ENCODE assay signal across 12 cellular contexts in the genomic region with DNA sequence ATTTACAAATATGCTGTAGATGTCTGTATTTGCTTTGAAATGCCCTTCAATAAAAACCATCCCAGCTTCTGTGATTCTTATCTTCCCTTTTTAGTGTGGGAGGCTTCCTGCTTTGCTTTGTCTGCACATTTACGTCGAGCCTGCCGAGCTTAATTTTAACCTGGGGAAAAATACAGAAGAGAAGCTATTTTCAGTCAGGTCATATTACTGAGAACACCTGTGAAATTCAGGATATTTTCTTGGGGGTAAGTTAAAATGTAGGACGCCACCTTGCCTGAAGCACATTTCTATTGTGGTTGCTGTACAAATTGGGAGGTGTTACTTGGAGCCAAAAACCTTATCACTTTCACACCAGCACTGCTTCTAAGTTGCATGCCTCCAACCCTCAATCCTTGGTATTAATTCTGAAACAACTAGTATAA. TPM values are rescaled to one million over a fixed set of nuclear protein-coding genes. Genes with fewer than 3 reads are reported as not detected.
A peak's percentile ranks its signal among the peaks of the same experiment; 100 is the strongest.
DNase-seq lines count a peak whose midpoint lies in the region; ATAC-seq and TF ChIP-seq lines count a peak whose summit lies in the region.
"Had no signal": no experiment of that assay in that cellular context is flagged by ENCODE, and none has a peak within 500 bp of the region (broad histone marks: within the 10 kb centered on the region; RNA-seq: fewer than 3 reads in every experiment).

No MANE protein-coding gene starts in this region.

- H3K4me1 ChIP-seq in CD8-positive, alpha-beta memory T cell (ENCODE audit: insufficient read depth, low read length), result peaks cover 35% of the 10 kb centered on the region
- H3K4me1 ChIP-seq in aorta (ENCODE audit: control insufficient read depth in 1 of 2, insufficient read depth in 2 of 2, low read length in 2 of 2) (no peaks in the 10 kb centered on the region), Peyer's patch (peaks cover 0 to 15% (median 0%) of the 10 kb centered on the region in 4 donors)

- TF ChIP-seq POLR2A in Peyer's patch (IDR thresholded peaks at IDR 0.05), result no peak

- no peak for TF ChIP-seq CTCF in Peyer's patch (IDR thresholded peaks at IDR 0.05)

- no peaks in the 10 kb centered on the region for H3K9me3 Mint-ChIP-seq in CD8-positive, alpha-beta memory T cell
- H3K9me3 Mint-ChIP-seq in activated CD4-positive, alpha-beta memory T cell treated with anti-CD3 and anti-CD28 coated beads, Interleukin-2, amount 10 ng/mL, durations not matched to agents 7 days and 5 days, result no peaks in the 10 kb centered on the region

- H3K27me3 ChIP-seq in CD8-positive, alpha-beta memory T cell (ENCODE audit: insufficient read depth, low read length, poor library complexity, severe bottlenecking), result no peaks in the 10 kb centered on the region
- H3K27me3 ChIP-seq in aorta (ENCODE audit: control insufficient read depth in 1 of 2, insufficient read depth in 2 of 2, low read length in 1 of 2) (no peaks in the 10 kb centered on the region), Peyer's patch (no peaks in the 10 kb centered on the region)

- DNase-seq in CD8-positive, alpha-beta memory T cell, result no peak
- peak in 39 of 76 experiments; percentile 7 to 83 (median 56) for DNase-seq in HUDEP-2 (lab: John Stamatoyannopoulos, UW; ENCODE audit: unreplicated experiment in 76 of 76)
- no peak for DNase-seq in activated CD4-positive, alpha-beta memory T cell treated with anti-CD3 and anti-CD28 coated beads, Interleukin-2, amount 10 ng/mL, durations not matched to agents 7 days and 5 days
- DNase-seq in left colon, result no peak
- DNase-seq in aorta, result no peak
- DNase-seq in Peyer's patch, result no peak
- DNase-seq: NCI-H2171 treated with DMSO at 0.1 percent for 48 hours; posterior cingulate gyrus; stimulated activated CD4-positive, alpha-beta T cell treated with anti-CD3 and anti-CD28 coated beads, Interleukin-4, amount 100 ng/mL, for 24 hours; substantia nigra had no signal

- POLR2A ChIA-PET in CD8-positive, alpha-beta memory T cell (lab: Charles Lee), result interaction anchor here (1.2 kb wide), 2 partner anchors 18 to 509 kb away, joined by 3 to 4 read pairs; no protein-coding TSS in a partner anchor
- POLR2A ChIA-PET in activated CD4-positive, alpha-beta memory T cell treated with anti-CD3 and anti-CD28 coated beads, Interleukin-2, amount 10 ng/mL, durations not matched to agents 7 days and 5 days (lab: Charles Lee), result interaction anchor here (0.8 to 2.3 kb wide), 4 partner anchors 9 to 44 kb away, joined by 3 to 6 read pairs (median 6); a partner anchor contains a TSS

- H3K36me3 Mint-ChIP-seq in CD8-positive, alpha-beta memory T cell, result peaks cover 0 to 9% (median 6%) of the 10 kb centered on the region in 3 donors
- peaks cover 22% of the 10 kb centered on the region for H3K36me3 Mint-ChIP-seq in activated CD4-positive, alpha-beta memory T cell treated with anti-CD3 and anti-CD28 coated beads, Interleukin-2, amount 10 ng/mL, durations not matched to agents 7 days and 5 days (ENCODE audit: low read depth)

- CTCF ChIA-PET in CD8-positive, alpha-beta memory T cell (lab: Charles Lee), result interaction anchor here (1.2 to 1.6 kb wide), 3 partner anchors 13 to 43 kb away, joined by 4 to 6 read pairs (median 5); a partner anchor contains a TSS
- CTCF ChIA-PET in activated CD4-positive, alpha-beta memory T cell treated with anti-CD3 and anti-CD28 coated beads, Interleukin-2, amount 10 ng/mL, durations not matched to agents 7 days and 5 days (lab: Charles Lee), result interaction anchor here (0.8 to 1.8 kb wide), 5 partner anchors 17 to 458 kb away, joined by 3 to 4 read pairs (median 3); no protein-coding TSS in a partner anchor

- ATAC-seq in left colon (peak; percentile 52), GM21447 (IDR thresholded peaks at IDR 0.05; ENCODE audit: unreplicated experiment) (no peak), GM21526 (IDR thresholded peaks at IDR 0.05; ENCODE audit: low FRiP score, unreplicated experiment) (no peak), aorta (ENCODE audit: low FRiP score) (no peak)

- H3K4me3 ChIP-seq in CD8-positive, alpha-beta memory T cell (ENCODE audit: low read length), result no peak overlapping the region
- H3K4me3 ChIP-seq in aorta (ENCODE audit: low read length in 2 of 2) (no peak overlapping the region), Peyer's patch (no peak overlapping the region)

- H3K4me1 Mint-ChIP-seq in CD8-positive, alpha-beta memory T cell, result peaks cover 76 to 96% (median 87%) of the 10 kb centered on the region in 3 donors
- peaks cover 56% of the 10 kb centered on the region for H3K4me1 Mint-ChIP-seq in activated CD4-positive, alpha-beta memory T cell treated with anti-CD3 and anti-CD28 coated beads, Interleukin-2, amount 10 ng/mL, durations not matched to agents 7 days and 5 days

- no peaks in the 10 kb centered on the region for H3K27me3 Mint-ChIP-seq in CD8-positive, alpha-beta memory T cell
- H3K27me3 Mint-ChIP-seq in activated CD4-positive, alpha-beta memory T cell treated with anti-CD3 and anti-CD28 coated beads, Interleukin-2, amount 10 ng/mL, durations not matched to agents 7 days and 5 days, result no peaks in the 10 kb centered on the region

- H3K36me3 ChIP-seq in CD8-positive, alpha-beta memory T cell (ENCODE audit: insufficient read depth, low read length), result no peaks in the 10 kb centered on the region
- H3K36me3 ChIP-seq in aorta (ENCODE audit: control insufficient read depth in 1 of 2, insufficient read depth in 2 of 2, low read length in 1 of 2), result no peaks in the 10 kb centered on the region
- no peaks in the 10 kb centered on the region for H3K36me3 ChIP-seq in Peyer's patch

- no peak overlapping the region for H3K27ac ChIP-seq in CD8-positive, alpha-beta memory T cell (ENCODE audit: low read depth, low read length)
- H3K27ac ChIP-seq in aorta (ENCODE audit: low read depth in 1 of 2, low read length in 2 of 2) (no peak overlapping the region), Peyer's patch (no peak overlapping the region)

- H3K4me3 Mint-ChIP-seq in CD8-positive, alpha-beta memory T cell, result peak overlapping the region; percentile 58 to 79 (median 74)
- H3K4me3 Mint-ChIP-seq in activated CD4-positive, alpha-beta memory T cell treated with anti-CD3 and anti-CD28 coated beads, Interleukin-2, amount 10 ng/mL, durations not matched to agents 7 days and 5 days, result peak overlapping the region; percentile 19

- peak overlapping the region; percentile 3 to 99 (median 82) for H3K27ac Mint-ChIP-seq in CD8-positive, alpha-beta memory T cell
- peak overlapping the region; percentile 5 for H3K27ac Mint-ChIP-seq in activated CD4-positive, alpha-beta memory T cell treated with anti-CD3 and anti-CD28 coated beads, Interleukin-2, amount 10 ng/mL, durations not matched to agents 7 days and 5 days

- WGBS in aorta, 2 donors, result 69 to 73% methylated on average over 4 of the region's 4 CpGs

- no peaks in the 10 kb centered on the region for H3K9me3 ChIP-seq in CD8-positive, alpha-beta memory T cell (ENCODE audit: low read length)
- H3K9me3 ChIP-seq in aorta (ENCODE audit: control insufficient read depth, low read length) (no peaks in the 10 kb centered on the region), Peyer's patch (no peaks in the 10 kb centered on the region)

- intact Hi-C loops in left colon (cut with DNase I, micrococcal nuclease) (no loop called here), aorta (cut with DNase I) (no loop called here)

RNA-seq across cellular contexts. Expression of a gene that starts 43.6 kb away (rescaled TPM):
- 10 to 100 TPM; 12.3 to 13.2 TPM for total RNA-seq in CD8-positive, alpha-beta memory T cell
- 14.2 TPM for polyA plus RNA-seq in CD8-positive, alpha-beta memory T cell
- 10 to 100 TPM; 22.1 to 23.1 TPM for total RNA-seq in activated CD4-positive, alpha-beta memory T cell treated with anti-CD3 and anti-CD28 coated beads, Interleukin-2, amount 10 ng/mL, durations not matched to agents 7 days and 5 days
- total RNA-seq in left colon, result 10 to 100 TPM; 68.4 to 83.1 TPM
- 10 to 100 TPM; 34.1 to 36.6 TPM for total RNA-seq in aorta
- polyA plus RNA-seq in aorta, result 10 to 100 TPM; 17.4 to 19.6 TPM
- total RNA-seq in Peyer's patch, result 10 to 100 TPM; 47.3 to 78.8 (median 54.4) TPM

Comparison
In these comparisons a context has a peak if more than half of its experiments do, and no peak if none do; other contexts are left out.
1. DNase-seq: peak in HUDEP-2 (39 of 76); none in CD8-positive, alpha-beta memory T cell (0 of 5), activated CD4-positive, alpha-beta memory T cell treated with anti-CD3 and anti-CD28 coated beads, Interleukin-2, amount 10 ng/mL, durations not matched to agents 7 days and 5 days (single experiment), left colon (0 of 2), aorta (0 of 2) and Peyer's patch (0 of 3).